Comparison of ENCODE assay signal across 27 cellular contexts in the genomic region with DNA sequence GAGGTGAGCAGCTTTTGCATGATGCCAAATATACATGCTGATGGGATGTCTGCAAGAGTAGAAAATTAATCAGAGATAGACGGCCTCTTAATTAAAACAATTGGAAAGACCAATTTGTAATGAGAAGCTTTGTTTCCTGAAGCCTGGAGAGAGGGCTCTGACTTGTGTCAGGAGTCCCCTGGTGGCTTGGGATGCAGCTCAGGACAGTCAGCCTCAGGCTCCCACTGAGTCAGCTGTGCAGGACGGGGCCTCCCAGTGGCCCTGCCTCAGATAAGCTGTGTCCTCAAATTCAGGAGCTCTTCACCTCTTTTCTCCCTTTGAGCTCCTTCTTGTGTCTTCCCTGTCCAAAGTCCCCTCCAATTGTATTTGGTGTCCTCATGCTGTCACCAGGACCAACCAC.
"Had no signal": no experiment of that assay in that cellular context is flagged by ENCODE, and none has a peak within 500 bp of the region (broad histone marks: within the 10 kb centered on the region; RNA-seq: fewer than 3 reads in every experiment).

No MANE protein-coding gene starts in this region.

- H3K9me3 ChIP-seq: esophagus muscularis mucosa, gastrocnemius medialis had no signal

- H3K36me3 ChIP-seq: brain microvascular endothelial cell, esophagus muscularis mucosa, gastrocnemius medialis had no signal

- H3K4me3 ChIP-seq: coronary artery, dorsolateral prefrontal cortex, esophagus muscularis mucosa, gastrocnemius medialis had no signal

- H3K4me1 ChIP-seq: esophagus muscularis mucosa, foreskin keratinocyte, gastrocnemius medialis had no signal

- FAIRE-seq: astrocyte, bronchial epithelial cell had no signal

- DNase-seq: activated B cell treated with CpG ODN at 0.5 μM for 24 hours; activated CD4-positive, alpha-beta T cell treated with anti-CD3 and anti-CD28 coated beads for 48 hours; activated CD4-positive, alpha-beta T cell treated with anti-CD3 and anti-CD28 coated beads, Interleukin-2, amount 50 U/mL, for 1 hour; activated CD4-positive, alpha-beta T cell treated with anti-CD3 and anti-CD28 coated beads, Interleukin-2, amount 50 U/mL, for 48 hours; activated CD8-positive, alpha-beta memory T cell treated with anti-CD3 and anti-CD28 coated beads for 24 hours; activated CD8-positive, alpha-beta T cell treated with anti-CD3 and anti-CD28 coated beads for 36 hours; activated effector memory CD4-positive, alpha-beta T cell treated with Interleukin-2 at 50 U/mL for 16 hours; activated gamma-delta T cell treated with Interleukin-2 at 50 U/mL for 16 hours; activated naive CD4-positive, alpha-beta T cell treated with anti-CD3 and anti-CD28 coated beads, Interleukin-2, amount 50 U/mL, for 16 hours; activated naive CD4-positive, alpha-beta T cell treated with Interleukin-2 at 50 U/mL for 16 hours; activated T-cell treated with anti-CD3 and anti-CD28 coated beads, Interleukin-2, amount 50 U/mL, for 4 hours; amniotic stem cell; anterior cingulate cortex; brain microvascular endothelial cell; dorsolateral prefrontal cortex; effector memory CD4-positive, alpha-beta T cell; erythroblast; foreskin keratinocyte; gastrocnemius medialis; T-helper 1 cell; T-helper 17 cell had no signal

- ATAC-seq: activated CD4-positive, CD25-positive, alpha-beta regulatory T cell treated with anti-CD3 and anti-CD28 coated beads, Interleukin-2, amount 50 U/mL, for 24 hours; activated CD8-positive, alpha-beta T cell treated with anti-CD3 and anti-CD28 coated beads for 36 hours; activated T-cell treated with anti-CD3 and anti-CD28 coated beads, Interleukin-2, amount 50 U/mL, for 4 hours; activated T-helper 17 cell treated with anti-CD3 and anti-CD28 coated beads, Interleukin-2, amount 50 U/mL, for 72 hours; foreskin keratinocyte; gastrocnemius medialis; T-helper 17 cell had no signal

- H3K27me3 ChIP-seq: brain microvascular endothelial cell, esophagus muscularis mucosa, gastrocnemius medialis had no signal

- H3K27ac ChIP-seq: brain microvascular endothelial cell, coronary artery, dorsolateral prefrontal cortex, esophagus muscularis mucosa, foreskin keratinocyte, gastrocnemius medialis had no signal
